In the genomic region with DNA sequence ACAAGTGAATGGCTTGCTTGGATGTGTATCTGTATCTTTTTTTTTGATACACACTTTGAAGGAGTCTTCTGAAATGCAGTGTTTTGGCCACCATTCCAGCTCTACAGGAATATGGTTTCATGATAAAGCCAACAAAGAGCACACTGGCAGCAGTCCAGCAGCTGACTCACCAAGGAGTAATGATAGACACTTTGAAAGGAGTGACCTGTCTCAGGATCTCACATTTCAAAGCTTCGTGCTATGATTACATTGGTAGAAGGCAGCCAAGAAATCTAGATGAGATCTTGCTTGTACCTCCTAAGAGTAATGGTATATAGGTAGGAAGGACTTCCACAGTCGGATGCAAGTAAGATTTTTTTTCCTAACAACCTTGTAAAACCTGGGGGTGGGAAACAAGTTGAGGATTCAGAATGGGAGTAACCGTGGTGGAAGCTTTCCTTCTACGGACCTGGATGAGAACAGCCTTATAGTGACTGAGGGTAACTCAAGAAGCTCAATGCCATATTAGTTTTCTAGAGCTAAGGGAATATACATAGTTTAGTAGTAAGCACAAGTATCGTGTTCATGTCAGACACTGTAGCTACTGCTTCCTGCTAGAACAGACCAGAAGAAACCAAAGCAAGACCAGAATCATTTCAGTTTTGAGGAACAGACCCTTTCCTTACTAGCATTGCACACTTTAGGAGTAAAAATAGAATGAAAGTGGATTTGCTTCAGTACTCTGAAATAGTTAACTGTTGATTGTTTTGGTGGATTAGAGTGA, we compare ENCODE assay signal across 8 cellular contexts. TPM values are rescaled to one million over a fixed set of nuclear protein-coding genes. Genes with fewer than 3 reads are reported as not detected.
DNase-seq lines count a peak whose midpoint lies in the region; ATAC-seq and TF ChIP-seq lines count a peak whose summit lies in the region.

No MANE protein-coding gene starts in this region.

- ATAC-seq in Right ventricle myocardium inferior (peak; percentile 62), HG03520 (IDR thresholded peaks at IDR 0.05; ENCODE audit: unreplicated experiment) (no peak)

- no peak for TF ChIP-seq CTCF in retinal pigment epithelial cell (conservative IDR thresholded peaks at IDR 0.05; ENCODE audit: low read depth, low read length)

- no peaks in the 10 kb centered on the region for H3K36me3 ChIP-seq in H7 (replicated peaks; ENCODE audit: control insufficient read depth, insufficient read depth, low read length)

- DNase-seq in NCI-H345 (lab: John Stamatoyannopoulos, UW) (peak; percentile 36), NCI-H345 treated with DMSO at 0.1 percent for 48 hours (lab: John Stamatoyannopoulos, UW; ENCODE audit: unreplicated experiment) (no peak), NCI-H1105 treated with DMSO at 0.1 percent for 48 hours (lab: John Stamatoyannopoulos, UW) (peak; percentile 60), UCSD-AML1 (lab: John Stamatoyannopoulos, UW; ENCODE audit: unreplicated experiment) (peak; percentile 22), Right ventricle myocardium inferior (ENCODE audit: missing footprints) (peak; percentile 83), retinal pigment epithelial cell (ENCODE audit: low read depth) (peak; percentile 91), H7 (no peak)

- H3K4me3 ChIP-seq in retinal pigment epithelial cell (ENCODE audit: low read length) (no peak overlapping the region), H7 (ENCODE audit: insufficient read depth, low read depth, low read length) (no peak overlapping the region)

- no peaks in the 10 kb centered on the region for H3K27me3 ChIP-seq in H7 (ENCODE audit: control insufficient read depth, insufficient read depth, low read length)

- intact Hi-C loops in Right ventricle myocardium inferior (cut with DNase I) = no loop called here

RNA-seq across cellular contexts. Expression of gene MTMR3, which starts 25.0 kb away (rescaled TPM):
- total RNA-seq in Right ventricle myocardium inferior = 32.3 TPM
- total RNA-seq in H7 (2014; rRNA removed; shearing (Covaris generic)) = 16.7 and 19.6 TPM in 2 replicates

Comparison
In these comparisons a context has a peak if more than half of its experiments do, and no peak if none do; other contexts are left out.
1. DNase-seq: peak in NCI-H345 (single experiment), NCI-H1105 treated with DMSO at 0.1 percent for 48 hours (single experiment), UCSD-AML1 (single experiment), Right ventricle myocardium inferior (single experiment) and retinal pigment epithelial cell (single experiment); none in NCI-H345 treated with DMSO at 0.1 percent for 48 hours (single experiment) and H7 (single experiment).